ENCODE assay signal across 24 cellular contexts in the genomic region with DNA sequence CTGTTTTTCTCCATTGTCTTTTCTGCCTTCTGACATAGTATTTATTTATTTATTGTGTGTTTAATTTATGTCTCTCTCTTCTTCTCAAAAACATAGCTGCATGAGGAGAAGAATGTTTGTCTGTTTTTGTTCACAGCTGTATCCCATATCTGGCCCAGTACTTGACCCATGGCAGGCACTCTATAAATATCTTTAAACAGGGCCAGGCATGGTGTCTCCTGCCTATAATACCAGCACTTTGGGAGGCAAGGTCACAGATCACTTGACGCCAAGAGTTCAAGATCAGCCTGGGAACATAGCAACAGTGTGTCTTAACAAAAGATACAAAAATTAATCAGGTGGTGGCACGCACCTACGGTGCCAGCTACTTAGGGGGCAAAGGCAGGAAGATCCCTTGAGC.
DNase-seq lines count a peak whose midpoint lies in the region; ATAC-seq and TF ChIP-seq lines count a peak whose summit lies in the region.
"Had no signal": no experiment of that assay in that cellular context is flagged by ENCODE, and none has a peak within 500 bp of the region (broad histone marks: within the 10 kb centered on the region; RNA-seq: fewer than 3 reads in every experiment).

No MANE protein-coding gene starts in this region.

- no peak for DNase-seq in Right ventricle myocardium superior
- DNase-seq in right atrium auricular region (ENCODE audit: low spot score) = no peak
- DNase-seq in left ventricle myocardium superior = no peak
- no peak for DNase-seq in cardiac septum (ENCODE audit: low spot score)
- DNase-seq in left kidney (ENCODE audit: low read depth, low spot score) = peak; percentile 18
- no peak for DNase-seq in NCI-H510A (lab: John Stamatoyannopoulos, UW)
- DNase-seq: 8988T; ACHN; BE2C; C1 segment of cervical spinal cord; CD4-positive, alpha-beta memory T cell; CD4-positive, CD25-positive, alpha-beta regulatory T cell; CD8-positive, alpha-beta memory T cell; COR-L47; DMS 273 treated with DMSO at 0.1 percent for 48 hours; DMS153; DMS53; DMS79; DND-41; EL; GDM1 had no signal

- peak; percentile 74 for ATAC-seq in Right ventricle myocardium superior (ENCODE audit: poor library complexity)
- peak; percentile 62 for ATAC-seq in left ventricle myocardium superior
- no peak for ATAC-seq in HG03139 (IDR thresholded peaks at IDR 0.05; ENCODE audit: unreplicated experiment)
- ATAC-seq: GM12878 had no signal

- no peaks in the 10 kb centered on the region for H3K27me3 ChIP-seq in right atrium auricular region
- H3K27me3 ChIP-seq: BE2C, BLaER1 had no signal

- H3K27ac ChIP-seq in right atrium auricular region = no peak overlapping the region
- H3K27ac ChIP-seq: BLaER1 had no signal

- TF ChIP-seq CTCF in right atrium auricular region (IDR thresholded peaks at IDR 0.05) = no peak

- intact Hi-C loops in Right ventricle myocardium superior (cut with DNase I) = no loop called here
- intact Hi-C loops in left ventricle myocardium superior (cut with micrococcal nuclease) = no loop called here
- intact Hi-C loops in cardiac septum (cut with DNase I) = no loop called here

- no peaks in the 10 kb centered on the region for H3K9me3 ChIP-seq in right atrium auricular region
- H3K9me3 ChIP-seq: BE2C, BLaER1 had no signal

- H3K36me3 ChIP-seq in right atrium auricular region = no peaks in the 10 kb centered on the region
- H3K36me3 ChIP-seq: BE2C, BLaER1 had no signal

- H3K4me1 ChIP-seq in right atrium auricular region = no peaks in the 10 kb centered on the region
- H3K4me1 ChIP-seq: BE2C, BLaER1 had no signal

- H3K4me3 ChIP-seq in right atrium auricular region = no peak overlapping the region
- H3K4me3 ChIP-seq: BLaER1, GM12878 had no signal
